ENCODE assay signal across 30 cellular contexts in genomic region chr5:37975531-37975930, GRCh38.
"Had no signal": no experiment of that assay in that cellular context is flagged by ENCODE, and none has a peak within 500 bp of the region (broad histone marks: within the 10 kb centered on the region; RNA-seq: fewer than 3 reads in every experiment).

No MANE protein-coding gene starts in this region.

- H3K27ac Mint-ChIP-seq: activated CD4-positive, alpha-beta memory T cell treated with anti-CD3 and anti-CD28 coated beads for 36 hours; activated CD4-positive, alpha-beta T cell treated with anti-CD3 and anti-CD28 coated beads, Interleukin-2, amount 10 ng/mL, durations not matched to agents 7 days and 5 days; activated naive CD4-positive, alpha-beta T cell treated with anti-CD3 and anti-CD28 coated beads, Interleukin-2, amount 50 U/mL, for 72 hours; activated naive CD8-positive, alpha-beta T cell treated with anti-CD3 and anti-CD28 coated beads, Interleukin-2, amount 50 U/mL, for 24 hours; brain; T-helper 17 cell had no signal

- H3K36me3 ChIP-seq: cardiac muscle cell, Peyer's patch, SJSA1 had no signal

- H3K27ac ChIP-seq: cardiac muscle cell, Peyer's patch, RWPE1, SJSA1 had no signal

- H3K36me3 Mint-ChIP-seq: activated CD4-positive, alpha-beta memory T cell treated with anti-CD3 and anti-CD28 coated beads for 36 hours; activated naive CD4-positive, alpha-beta T cell treated with anti-CD3 and anti-CD28 coated beads, Interleukin-2, amount 50 U/mL, for 72 hours; brain had no signal

- H3K9me3 Mint-ChIP-seq: brain had no signal

- H3K9me3 ChIP-seq: Peyer's patch had no signal

- DNase-seq: activated CD4-positive, alpha-beta memory T cell treated with anti-CD3 and anti-CD28 coated beads for 36 hours; activated CD4-positive, alpha-beta T cell treated with anti-CD3 and anti-CD28 coated beads, Interleukin-2, amount 10 ng/mL, durations not matched to agents 7 days and 5 days; activated CD4-positive, CD25-positive, alpha-beta regulatory T cell; activated CD8-positive, alpha-beta memory T cell treated with anti-CD3 and anti-CD28 coated beads for 24 hours; activated effector memory CD4-positive, alpha-beta T cell treated with anti-CD3 and anti-CD28 coated beads, Interleukin-2, amount 50 U/mL, for 16 hours; activated naive CD4-positive, alpha-beta T cell treated with Interleukin-2 at 50 U/mL for 16 hours; activated naive CD8-positive, alpha-beta T cell treated with anti-CD3 and anti-CD28 coated beads, Interleukin-2, amount 50 U/mL, for 24 hours; activated T-cell treated with anti-CD3 and anti-CD28 coated beads, Interleukin-2, amount 50 U/mL, for 4 hours; amygdala; KBM-7; NCI-H1092; NCI-H1417; NCI-H1694; NCI-H2029; NCI-H2107; NCI-H2171 treated with DMSO at 0.1 percent for 48 hours; NCI-H345; NCI-H510A; NCI-H526 treated with DMSO at 0.1 percent for 48 hours; NCI-H82; OCI-M1; Peyer's patch; Right ventricle myocardium superior; T-helper 17 cell; T1000 had no signal

- H3K27me3 Mint-ChIP-seq: activated CD4-positive, alpha-beta memory T cell treated with anti-CD3 and anti-CD28 coated beads for 36 hours; activated naive CD8-positive, alpha-beta T cell treated with anti-CD3 and anti-CD28 coated beads, Interleukin-2, amount 50 U/mL, for 24 hours; T-helper 17 cell had no signal

- H3K4me3 ChIP-seq: cardiac muscle cell, Peyer's patch, SJSA1 had no signal

- H3K27me3 ChIP-seq: cardiac muscle cell, Peyer's patch, SJSA1 had no signal

- H3K4me3 Mint-ChIP-seq: activated CD4-positive, alpha-beta memory T cell treated with anti-CD3 and anti-CD28 coated beads for 36 hours; activated CD4-positive, alpha-beta T cell treated with anti-CD3 and anti-CD28 coated beads, Interleukin-2, amount 10 ng/mL, durations not matched to agents 7 days and 5 days; activated naive CD8-positive, alpha-beta T cell treated with anti-CD3 and anti-CD28 coated beads, Interleukin-2, amount 50 U/mL, for 24 hours; activated T-cell treated with anti-CD3 and anti-CD28 coated beads, Interleukin-2, amount 50 U/mL, for 4 hours; brain; T-helper 17 cell had no signal

- H3K4me1 ChIP-seq: Peyer's patch had no signal

- H3K4me1 Mint-ChIP-seq: activated CD4-positive, alpha-beta T cell treated with anti-CD3 and anti-CD28 coated beads, Interleukin-2, amount 10 ng/mL, durations not matched to agents 7 days and 5 days; activated naive CD8-positive, alpha-beta T cell treated with anti-CD3 and anti-CD28 coated beads, Interleukin-2, amount 50 U/mL, for 24 hours; brain; T-helper 17 cell had no signal
